ENCODE assay signal across 1 cellular context in genomic region chr2:149994057-149994728, GRCh38.
TF ChIP-seq lines count a peak whose summit lies in the region.

No MANE protein-coding gene starts in this region.

TF ChIP-seq in GM23338, 12 proteins besides CTCF, POLR2A, EP300 and RAD21 (continued from another document):
- TF ChIP-seq REST (IDR thresholded peaks at IDR 0.05; ENCODE audit: unreplicated experiment) = no peak
- no peak for TF ChIP-seq ZNF331 (CRISPR knock-in tag; IDR thresholded peaks at IDR 0.05; ENCODE audit: low read depth)
- TF ChIP-seq POLR2AphosphoS5 (IDR thresholded peaks at IDR 0.05; ENCODE audit: low read depth) = no peak
- TF ChIP-seq ZNF114 (CRISPR knock-in tag; IDR thresholded peaks at IDR 0.05) = no peak
- no peak for TF ChIP-seq JUNB (IDR thresholded peaks at IDR 0.05; ENCODE audit: unreplicated experiment)
- TF ChIP-seq NANOG (IDR thresholded peaks at IDR 0.05; ENCODE audit: borderline replicate concordance) = no peak
